In genomic region chr1:43558346-43558841, GRCh38 we compare ENCODE assay signal across 8 cellular contexts. TPM values are rescaled to one million over a fixed set of nuclear protein-coding genes. Genes with fewer than 3 reads are reported as not detected.
DNase-seq lines count a peak whose midpoint lies in the region; TF ChIP-seq lines count a peak whose summit lies in the region.

No MANE protein-coding gene starts in this region.

- TF ChIP-seq POLR2A in tibial nerve (IDR thresholded peaks at IDR 0.05): no peak

- H3K4me3 ChIP-seq in colonic mucosa (peak overlapping the region; percentile 5), mesenchymal stem cell (ENCODE audit: insufficient read depth in 1 of 2, low read depth in 1 of 2, low read length in 2 of 2) (peak overlapping the region in 1 of 2 experiments; percentile 33), tibial nerve (peak overlapping the region in 1 of 4 donors; percentile 14), brain microvascular endothelial cell (ENCODE audit: low read depth, low read length) (no peak overlapping the region)

- peak in 1 of 2 donors; percentile 55 for TF ChIP-seq EP300 in tibial nerve (IDR thresholded peaks at IDR 0.05)

- H2BK120ac ChIP-seq in mesenchymal stem cell (ENCODE audit: low read depth, low read length): peak overlapping the region; percentile 66

- H3K14ac ChIP-seq in mesenchymal stem cell (ENCODE audit: low read length in 2 of 2): peak overlapping the region in 1 of 2 experiments; percentile 79

- peak overlapping the region in 1 of 2 experiments; percentile 46 for H3K23ac ChIP-seq in mesenchymal stem cell (ENCODE audit: low read length in 2 of 2)

- H2BK12ac ChIP-seq in mesenchymal stem cell (ENCODE audit: low read length in 2 of 2): peak overlapping the region; percentile 56 to 89

- peak overlapping the region; percentile 97 for H4K8ac ChIP-seq in mesenchymal stem cell (ENCODE audit: low read length)

- TF ChIP-seq CTCF in colonic mucosa (IDR thresholded peaks at IDR 0.05) (no peak), tibial nerve (IDR thresholded peaks at IDR 0.05) (peak in 1 of 5 experiments; percentile 14), brain microvascular endothelial cell (IDR thresholded peaks at IDR 0.05; ENCODE audit: low read depth, low read length, missing control alignments) (no peak)

- peak overlapping the region; percentile 75 to 95 for H3K18ac ChIP-seq in mesenchymal stem cell (ENCODE audit: low read depth in 1 of 2, low read length in 2 of 2)

- peak overlapping the region; percentile 84 for H2AFZ ChIP-seq in mesenchymal stem cell (ENCODE audit: low read depth, low read length)

- peak overlapping the region; percentile 29 for H2AK5ac ChIP-seq in mesenchymal stem cell (ENCODE audit: low read length, severe bottlenecking)

- DNase-seq in NCI-H187 treated with DMSO at 0.1 percent for 48 hours (lab: John Stamatoyannopoulos, UW): peak; percentile 33
- DNase-seq in colonic mucosa: peak; percentile 63
- DNase-seq in mesenchymal stem cell: peak; percentile 78
- no peak for DNase-seq in tibial nerve (ENCODE audit: low spot score in 2 of 2)
- DNase-seq in foreskin melanocyte: no peak
- no peak for DNase-seq in T-helper 9 cell
- no peak for DNase-seq in brain microvascular endothelial cell
- DNase-seq in NOMO-1 treated with dmso at 0.1 percent for 144 hours (lab: John Stamatoyannopoulos, UW; ENCODE audit: unreplicated experiment): no peak

- peaks cover 18% of the 10 kb centered on the region for H3K79me1 ChIP-seq in mesenchymal stem cell (replicated peaks; ENCODE audit: low read length, poor library complexity, severe bottlenecking)

- H3K9me3 ChIP-seq in colonic mucosa (no peaks in the 10 kb centered on the region), mesenchymal stem cell (ENCODE audit: control insufficient read depth, low read length) (no peaks in the 10 kb centered on the region), tibial nerve (no peaks in the 10 kb centered on the region)

- no peaks in the 10 kb centered on the region for H3K27me3 ChIP-seq in colonic mucosa
- H3K27me3 ChIP-seq in mesenchymal stem cell (ENCODE audit: control insufficient read depth in 1 of 2, insufficient read depth in 1 of 2, low read length in 2 of 2): no peaks in the 10 kb centered on the region
- no peaks in the 10 kb centered on the region for H3K27me3 ChIP-seq in tibial nerve
- H3K27me3 ChIP-seq in brain microvascular endothelial cell (replicated peaks): no peaks in the 10 kb centered on the region

- in situ Hi-C loops in brain microvascular endothelial cell (cut with HindIII; ENCODE audit: low pct_ligation_motif_present, low sequenced_read_pairs): no loop called here

- peak overlapping the region; percentile 6 to 69 for H3K4ac ChIP-seq in mesenchymal stem cell (ENCODE audit: low read depth in 1 of 2, low read length in 2 of 2)

- H2BK5ac ChIP-seq in mesenchymal stem cell (ENCODE audit: low read depth, low read length, poor library complexity, severe bottlenecking): no peak overlapping the region

- WGBS in mesenchymal stem cell: 3% methylated on average over 14 of the region's 21 CpGs
- WGBS in tibial nerve, 2 donors: 12 to 25% methylated on average over 11 to 20 of the region's 21 CpGs

- H3K27ac ChIP-seq in colonic mucosa (peak overlapping the region; percentile 83), mesenchymal stem cell (ENCODE audit: low read length, poor library complexity, severe bottlenecking) (no peak overlapping the region), tibial nerve (peak overlapping the region; percentile 25 to 91 (median 78)), brain microvascular endothelial cell (no peak overlapping the region)

- intact Hi-C loops in colonic mucosa (cut with DNase I): no loop called here

- H3K4me1 ChIP-seq in colonic mucosa: peaks cover 10% of the 10 kb centered on the region
- peaks cover 20% of the 10 kb centered on the region for H3K4me1 ChIP-seq in mesenchymal stem cell (ENCODE audit: control insufficient read depth, insufficient read depth, low read depth, low read length)
- peaks cover 0 to 50% (median 27%) of the 10 kb centered on the region in 4 donors for H3K4me1 ChIP-seq in tibial nerve

- peak overlapping the region; percentile 45 for H3K4me2 ChIP-seq in mesenchymal stem cell (ENCODE audit: low read length, poor library complexity, severe bottlenecking)

- H2BK15ac ChIP-seq in mesenchymal stem cell (ENCODE audit: low read depth, poor library complexity, severe bottlenecking): peak overlapping the region; percentile 28

- H4K91ac ChIP-seq in mesenchymal stem cell (ENCODE audit: low read length): peak overlapping the region; percentile 84

- H3K36me3 ChIP-seq in colonic mucosa (no peaks in the 10 kb centered on the region), mesenchymal stem cell (ENCODE audit: control insufficient read depth in 1 of 2, insufficient read depth in 2 of 2, low read depth in 1 of 2, low read length in 2 of 2) (peaks cover 5 to 35% of the 10 kb centered on the region in 2 experiments), tibial nerve (peaks cover 0 to 18% (median 0%) of the 10 kb centered on the region in 3 donors), brain microvascular endothelial cell (replicated peaks) (peaks cover 13% of the 10 kb centered on the region)

- H3K9ac ChIP-seq in colonic mucosa (ENCODE audit: low read depth in 2 of 2, low read length in 2 of 2) (peak overlapping the region; percentile 77 to 79), mesenchymal stem cell (ENCODE audit: low read length) (peak overlapping the region; percentile 38)

RNA-seq across cellular contexts. Expression of gene PTPRF, which starts 27.7 kb away (rescaled TPM):
- total RNA-seq in colonic mucosa (100 to 1,000 TPM; 351 to 449 TPM), tibial nerve (100 to 1,000 TPM in 2 of 4 donors, 10 to 100 TPM in 2; 72.0 to 112 (median 92.5) TPM)
- polyA plus RNA-seq in mesenchymal stem cell (2013, experiment 1 of 2): 51.3 TPM
- polyA plus RNA-seq in mesenchymal stem cell (2013, experiment 2 of 2): 51.0 TPM

Comparison
In these comparisons a context has a peak if more than half of its experiments do, and no peak if none do; other contexts are left out.
1. DNase-seq: peak in NCI-H187 treated with DMSO at 0.1 percent for 48 hours (single experiment), colonic mucosa (single experiment) and mesenchymal stem cell (single experiment); none in tibial nerve (0 of 2), foreskin melanocyte (single experiment), T-helper 9 cell (single experiment), brain microvascular endothelial cell (single experiment) and NOMO-1 treated with dmso at 0.1 percent for 144 hours (single experiment).
2. H3K27ac ChIP-seq: peak in colonic mucosa (single experiment) and tibial nerve (4 of 4); none in mesenchymal stem cell (single experiment) and brain microvascular endothelial cell (single experiment).